In the genomic region with DNA sequence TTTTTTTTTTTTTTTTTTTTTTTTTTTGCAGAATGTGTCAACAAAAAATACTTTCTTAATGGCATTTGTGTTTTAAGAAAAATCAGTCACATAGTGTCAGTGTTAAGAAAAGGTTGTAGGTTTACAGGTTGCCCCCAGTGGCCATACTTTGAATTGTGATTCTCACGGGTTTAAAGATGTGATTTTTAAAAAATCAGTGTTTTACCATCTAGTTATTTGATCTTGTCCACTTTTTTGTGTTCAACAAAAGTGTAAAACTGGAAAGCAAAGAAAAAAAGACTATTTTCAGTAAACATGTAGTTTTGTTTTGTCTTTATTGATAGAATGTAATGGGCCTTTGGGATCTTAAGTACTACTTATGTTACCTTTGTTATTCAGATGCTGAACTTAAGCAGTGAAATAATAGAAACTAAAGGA, we compare ENCODE assay signal across 8 cellular contexts. TPM values are rescaled to one million over a fixed set of nuclear protein-coding genes. Genes with fewer than 3 reads are reported as not detected.
DNase-seq lines count a peak whose midpoint lies in the region; ATAC-seq and TF ChIP-seq lines count a peak whose summit lies in the region.

No MANE protein-coding gene starts in this region.

- peaks cover 0 to 14% (median 2%) of the 10 kb centered on the region in 11 donors for H3K9me3 Mint-ChIP-seq in naive thymus-derived CD4-positive, alpha-beta T cell

- H3K36me3 ChIP-seq in naive thymus-derived CD4-positive, alpha-beta T cell (ENCODE audit: control insufficient read depth in 2 of 3, insufficient read depth in 3 of 3, low read length in 3 of 3): peaks cover 6 to 16% (median 11%) of the 10 kb centered on the region in 3 experiments

- no peak overlapping the region for H3K27ac ChIP-seq in C4-2B
- H3K27ac ChIP-seq in naive thymus-derived CD4-positive, alpha-beta T cell (ENCODE audit: low read depth, low read length): no peak overlapping the region

- intact Hi-C loops in naive thymus-derived CD4-positive, alpha-beta T cell (cut with micrococcal nuclease): loop anchor here in 1 of 2 donors (1.0 to 2.0 kb wide), 3 partner anchors 26 to 405 kb away; a partner anchor contains a TSS

- POLR2A ChIA-PET in naive thymus-derived CD4-positive, alpha-beta T cell (lab: Charles Lee): interaction anchor here (0.7 to 1.2 kb wide), 2 partner anchors 8 to 42 kb away, joined by 3 to 6 read pairs; no protein-coding TSS in a partner anchor

- peaks cover 18 to 26% (median 23%) of the 10 kb centered on the region in 5 donors for H3K36me3 Mint-ChIP-seq in naive thymus-derived CD4-positive, alpha-beta T cell

- H3K9me3 ChIP-seq in naive thymus-derived CD4-positive, alpha-beta T cell (ENCODE audit: control insufficient read depth in 2 of 3, low read length in 3 of 3): no peaks in the 10 kb centered on the region

- ATAC-seq in naive thymus-derived CD4-positive, alpha-beta T cell: peak; percentile 81
- ATAC-seq in GM21825 (IDR thresholded peaks at IDR 0.05; ENCODE audit: unreplicated experiment) (no peak), HG02623 (IDR thresholded peaks at IDR 0.05; ENCODE audit: unreplicated experiment) (no peak)

- CTCF ChIA-PET in naive thymus-derived CD4-positive, alpha-beta T cell (lab: Charles Lee): interaction anchor here (0.5 to 1.3 kb wide), 3 partner anchors 21 to 362 kb away, joined by 3 to 6 read pairs (median 3); no protein-coding TSS in a partner anchor

- H3K27me3 Mint-ChIP-seq in naive thymus-derived CD4-positive, alpha-beta T cell: no peaks in the 10 kb centered on the region

- H3K27ac Mint-ChIP-seq in naive thymus-derived CD4-positive, alpha-beta T cell: peak overlapping the region in 3 of 9 donors; percentile 48 to 73 (median 62)

- no peaks in the 10 kb centered on the region for H3K27me3 ChIP-seq in naive thymus-derived CD4-positive, alpha-beta T cell (ENCODE audit: control insufficient read depth in 2 of 2, insufficient read depth in 2 of 2, low read length in 2 of 2)

- peak; percentile 3 for DNase-seq in NCI-H2171 (lab: John Stamatoyannopoulos, UW)
- peak; percentile 17 for DNase-seq in cerebellum (ENCODE audit: low spot score)
- peak in 7 of 9 donors; percentile 11 to 57 (median 41) for DNase-seq in naive thymus-derived CD4-positive, alpha-beta T cell
- no peak for DNase-seq in T-helper 9 cell

- TF ChIP-seq CTCF in C4-2B (conservative IDR thresholded peaks at IDR 0.05) (peak; percentile 76), GM12874 (IDR thresholded peaks at IDR 0.05; ENCODE audit: insufficient read depth, low read depth, low read length) (peak; percentile 43; the same call in 1 of the 2 replicates)

- no peak overlapping the region for H3K4me3 ChIP-seq in naive thymus-derived CD4-positive, alpha-beta T cell (ENCODE audit: low read length)

- H3K4me1 Mint-ChIP-seq in naive thymus-derived CD4-positive, alpha-beta T cell: peaks cover 0 to 22% (median 11%) of the 10 kb centered on the region in 7 donors

- H3K4me3 Mint-ChIP-seq in naive thymus-derived CD4-positive, alpha-beta T cell: no peak overlapping the region

- H3K4me1 ChIP-seq in naive thymus-derived CD4-positive, alpha-beta T cell (ENCODE audit: control insufficient read depth in 2 of 2, insufficient read depth in 2 of 2, low read length in 2 of 2): peaks cover 0 to 4% of the 10 kb centered on the region in 2 donors

RNA-seq across cellular contexts. Expression of a gene that starts 25.7 kb away (rescaled TPM):
- total RNA-seq in cerebellum: 30.6 TPM
- total RNA-seq in naive thymus-derived CD4-positive, alpha-beta T cell: 10 to 100 TPM in 1 of 5 experiments, 1 to 10 TPM in 4; 2.4 to 25.0 (median 6.8) TPM
- polyA plus RNA-seq in naive thymus-derived CD4-positive, alpha-beta T cell: 1 to 10 TPM; 6.4 to 7.2 TPM

RNA-seq across cellular contexts. Expression of a gene that starts 49.6 kb away (rescaled TPM):
- total RNA-seq in cerebellum: 11.1 TPM
- 10 to 100 TPM; 16.4 to 38.7 (median 24.2) TPM for total RNA-seq in naive thymus-derived CD4-positive, alpha-beta T cell
- 10 to 100 TPM; 18.1 to 32.1 TPM for polyA plus RNA-seq in naive thymus-derived CD4-positive, alpha-beta T cell

RNA-seq across cellular contexts. Expression of a gene that starts 54.9 kb away (rescaled TPM):
- total RNA-seq in cerebellum: not detected
- total RNA-seq in naive thymus-derived CD4-positive, alpha-beta T cell: 1 to 10 TPM in 2 of 5 experiments, not detected in 3; 1.2 to 1.9 TPM
- 1 to 10 TPM in 1 of 2 donors, not detected in 1; 1.3 TPM for polyA plus RNA-seq in naive thymus-derived CD4-positive, alpha-beta T cell
